1 cellular context compared by ENCODE assay signal in the genomic region with DNA sequence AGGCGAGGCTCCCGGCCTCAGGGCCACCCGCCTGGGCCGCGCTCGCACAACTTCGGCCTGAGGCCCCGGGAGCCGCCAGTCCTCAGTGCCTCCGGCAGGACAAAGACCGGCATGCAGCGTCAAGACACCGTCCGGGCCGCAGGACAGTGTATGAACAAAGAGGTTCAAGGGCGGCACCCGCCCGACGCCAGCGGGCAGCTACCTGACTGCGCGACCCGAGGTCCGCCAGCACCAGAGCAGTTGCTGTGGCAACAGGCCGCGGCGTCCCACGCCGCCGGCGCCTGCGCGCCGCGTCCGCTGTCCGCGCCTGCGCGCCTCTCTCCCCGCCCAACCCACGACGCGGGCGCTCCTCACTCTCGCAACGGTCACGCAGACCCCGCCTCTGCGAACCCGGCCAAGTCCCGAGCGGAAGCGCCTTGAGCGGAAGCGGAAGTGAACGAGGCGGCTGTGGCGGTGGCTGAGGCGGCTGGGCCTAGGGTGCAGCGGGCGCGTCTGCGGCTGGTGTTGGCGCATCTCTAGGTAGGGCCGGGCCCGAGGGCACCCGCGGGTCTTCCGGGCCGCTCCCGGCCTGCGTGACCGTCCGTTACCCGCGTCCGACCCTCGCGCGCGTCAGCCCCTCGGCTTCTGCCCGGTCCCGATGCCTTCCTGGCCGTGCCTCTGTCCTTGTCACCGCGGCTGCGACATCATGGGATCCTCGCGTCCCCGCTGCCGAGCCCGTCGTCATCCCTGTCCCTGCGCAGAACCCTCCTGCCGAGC.
TF ChIP-seq lines count a peak whose summit lies in the region.

A gene with protein sequence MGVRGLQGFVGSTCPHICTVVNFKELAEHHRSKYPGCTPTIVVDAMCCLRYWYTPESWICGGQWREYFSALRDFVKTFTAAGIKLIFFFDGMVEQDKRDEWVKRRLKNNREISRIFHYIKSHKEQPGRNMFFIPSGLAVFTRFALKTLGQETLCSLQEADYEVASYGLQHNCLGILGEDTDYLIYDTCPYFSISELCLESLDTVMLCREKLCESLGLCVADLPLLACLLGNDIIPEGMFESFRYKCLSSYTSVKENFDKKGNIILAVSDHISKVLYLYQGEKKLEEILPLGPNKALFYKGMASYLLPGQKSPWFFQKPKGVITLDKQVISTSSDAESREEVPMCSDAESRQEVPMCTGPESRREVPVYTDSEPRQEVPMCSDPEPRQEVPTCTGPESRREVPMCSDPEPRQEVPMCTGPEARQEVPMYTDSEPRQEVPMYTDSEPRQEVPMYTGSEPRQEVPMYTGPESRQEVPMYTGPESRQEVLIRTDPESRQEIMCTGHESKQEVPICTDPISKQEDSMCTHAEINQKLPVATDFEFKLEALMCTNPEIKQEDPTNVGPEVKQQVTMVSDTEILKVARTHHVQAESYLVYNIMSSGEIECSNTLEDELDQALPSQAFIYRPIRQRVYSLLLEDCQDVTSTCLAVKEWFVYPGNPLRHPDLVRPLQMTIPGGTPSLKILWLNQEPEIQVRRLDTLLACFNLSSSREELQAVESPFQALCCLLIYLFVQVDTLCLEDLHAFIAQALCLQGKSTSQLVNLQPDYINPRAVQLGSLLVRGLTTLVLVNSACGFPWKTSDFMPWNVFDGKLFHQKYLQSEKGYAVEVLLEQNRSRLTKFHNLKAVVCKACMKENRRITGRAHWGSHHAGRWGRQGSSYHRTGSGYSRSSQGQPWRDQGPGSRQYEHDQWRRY (plus strand): TSS at position 435 of the 756 bp plus-strand sequence. CDS start 10,633 bp downstream, outside the sequence.

TF ChIP-seq in HepG2, 621 proteins besides CTCF, POLR2A, EP300 and RAD21 (continued from another document and continues in another):
- TF ChIP-seq ZNF280D (CRISPR knock-in tag; IDR thresholded peaks at IDR 0.05) = peak; percentile 75; the same call in 1 of the 2 replicates
- TF ChIP-seq ZNF496 (CRISPR knock-in tag; IDR thresholded peaks at IDR 0.05; ENCODE audit: insufficient replicate concordance) = no peak
- TF ChIP-seq AHR (CRISPR knock-in tag; IDR thresholded peaks at IDR 0.05) = peak; percentile 94
- no peak for TF ChIP-seq AHDC1 (CRISPR knock-in tag; IDR thresholded peaks at IDR 0.05; ENCODE audit: borderline replicate concordance)
- peak; percentile 83; the same call in 1 of the 2 replicates for TF ChIP-seq ZNF766 (CRISPR knock-in tag; IDR thresholded peaks at IDR 0.05; ENCODE audit: borderline replicate concordance)
- TF ChIP-seq ZNF782 (CRISPR knock-in tag; IDR thresholded peaks at IDR 0.05; ENCODE audit: borderline replicate concordance) = peak; percentile 98
- TF ChIP-seq ZNF275 (CRISPR knock-in tag; IDR thresholded peaks at IDR 0.05; ENCODE audit: borderline replicate concordance) = peak; percentile 98
- TF ChIP-seq SRF (IDR thresholded peaks at IDR 0.05; ENCODE audit: low read depth, low read length) = no peak
- TF ChIP-seq SMARCC2 (IDR thresholded peaks at IDR 0.05) = no peak
- peak; percentile 98 for TF ChIP-seq ARID4A (CRISPR knock-in tag; IDR thresholded peaks at IDR 0.05; ENCODE audit: borderline replicate concordance)
- TF ChIP-seq, protein P1, sequence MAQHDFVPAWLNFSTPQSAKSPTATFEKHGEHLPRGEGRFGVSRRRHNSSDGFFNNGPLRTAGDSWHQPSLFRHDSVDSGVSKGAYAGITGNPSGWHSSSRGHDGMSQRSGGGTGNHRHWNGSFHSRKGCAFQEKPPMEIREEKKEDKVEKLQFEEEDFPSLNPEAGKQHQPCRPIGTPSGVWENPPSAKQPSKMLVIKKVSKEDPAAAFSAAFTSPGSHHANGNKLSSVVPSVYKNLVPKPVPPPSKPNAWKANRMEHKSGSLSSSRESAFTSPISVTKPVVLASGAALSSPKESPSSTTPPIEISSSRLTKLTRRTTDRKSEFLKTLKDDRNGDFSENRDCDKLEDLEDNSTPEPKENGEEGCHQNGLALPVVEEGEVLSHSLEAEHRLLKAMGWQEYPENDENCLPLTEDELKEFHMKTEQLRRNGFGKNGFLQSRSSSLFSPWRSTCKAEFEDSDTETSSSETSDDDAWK (CRISPR knock-in tag; IDR thresholded peaks at IDR 0.05) = no peak
- no peak for TF ChIP-seq SYNCRIP (IDR thresholded peaks at IDR 0.05; ENCODE audit: insufficient read depth, low read depth, low read length)
- TF ChIP-seq ZNF251 (CRISPR knock-in tag; IDR thresholded peaks at IDR 0.05) = peak; percentile 79; the same call in 1 of the 2 replicates
- 0 out of 2 replicates have a peak, but pooled peaks have one; percentile 58 for TF ChIP-seq ELK4 (CRISPR knock-in tag; IDR thresholded peaks at IDR 0.05; ENCODE audit: borderline replicate concordance)
- no peak for TF ChIP-seq DNMT3B (CRISPR knock-in tag; conservative IDR thresholded peaks at IDR 0.05)
- peak; percentile 64; the same call in 1 of the 2 replicates for TF ChIP-seq TGIF2 (CRISPR knock-in tag; IDR thresholded peaks at IDR 0.05)
- no peak for TF ChIP-seq ZNF652 (CRISPR knock-in tag; IDR thresholded peaks at IDR 0.05; ENCODE audit: borderline replicate concordance, low read depth)
- peak; percentile 81 to 89 for TF ChIP-seq HMGXB4 (CRISPR knock-in tag; IDR thresholded peaks at IDR 0.05; ENCODE audit: borderline replicate concordance in 1 of 2, low read depth in 1 of 2)
- TF ChIP-seq, protein P2, sequence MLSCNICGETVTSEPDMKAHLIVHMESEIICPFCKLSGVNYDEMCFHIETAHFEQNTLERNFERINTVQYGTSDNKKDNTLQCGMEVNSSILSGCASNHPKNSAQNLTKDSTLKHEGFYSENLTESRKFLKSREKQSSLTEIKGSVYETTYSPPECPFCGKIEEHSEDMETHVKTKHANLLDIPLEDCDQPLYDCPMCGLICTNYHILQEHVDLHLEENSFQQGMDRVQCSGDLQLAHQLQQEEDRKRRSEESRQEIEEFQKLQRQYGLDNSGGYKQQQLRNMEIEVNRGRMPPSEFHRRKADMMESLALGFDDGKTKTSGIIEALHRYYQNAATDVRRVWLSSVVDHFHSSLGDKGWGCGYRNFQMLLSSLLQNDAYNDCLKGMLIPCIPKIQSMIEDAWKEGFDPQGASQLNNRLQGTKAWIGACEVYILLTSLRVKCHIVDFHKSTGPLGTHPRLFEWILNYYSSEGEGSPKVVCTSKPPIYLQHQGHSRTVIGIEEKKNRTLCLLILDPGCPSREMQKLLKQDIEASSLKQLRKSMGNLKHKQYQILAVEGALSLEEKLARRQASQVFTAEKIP (CRISPR knock-in tag; IDR thresholded peaks at IDR 0.05; ENCODE audit: borderline replicate concordance) = no peak
- TF ChIP-seq CHD2 (IDR thresholded peaks at IDR 0.05; ENCODE audit: low read depth, low read length) = no peak
- TF ChIP-seq ZBTB20 (CRISPR knock-in tag; IDR thresholded peaks at IDR 0.05; ENCODE audit: borderline replicate concordance, low read depth) = peak; percentile 84
